ENCODE assay signal across 30 cellular contexts in the genomic region with DNA sequence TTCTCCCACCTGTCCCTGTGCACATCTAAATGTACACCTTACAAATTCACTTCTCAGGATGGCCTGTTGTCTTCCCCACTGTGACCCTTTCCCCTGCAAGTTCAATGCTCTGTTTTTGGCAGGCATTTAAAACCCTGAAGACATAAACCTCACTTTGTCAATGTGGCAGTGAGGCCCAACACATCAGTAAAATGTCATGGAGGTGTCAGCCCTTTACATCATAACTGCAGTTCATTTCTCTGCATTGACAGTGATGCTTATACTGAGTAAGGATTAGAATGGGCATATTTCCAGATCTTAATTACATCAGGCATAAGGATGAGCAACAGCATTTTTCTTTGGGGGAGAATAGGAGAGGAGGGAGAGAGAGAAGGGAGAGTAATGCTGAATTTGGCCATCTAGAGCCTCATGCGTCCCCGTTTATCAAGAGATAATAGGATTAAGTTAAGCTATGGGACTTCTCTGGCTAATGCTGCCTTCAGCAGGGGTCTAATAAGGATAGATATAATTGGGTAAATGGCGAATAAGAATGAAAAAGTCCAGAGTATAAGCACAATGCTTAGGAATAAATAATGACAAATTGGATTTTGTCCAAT.
"Had no signal": no experiment of that assay in that cellular context is flagged by ENCODE, and none has a peak within 500 bp of the region (broad histone marks: within the 10 kb centered on the region; RNA-seq: fewer than 3 reads in every experiment).

No MANE protein-coding gene starts in this region.

- H3K4me1 ChIP-seq: ascending aorta, foreskin keratinocyte, prostate gland, sigmoid colon, uterus had no signal

- H3K9me3 Mint-ChIP-seq: activated naive CD4-positive, alpha-beta T cell treated with anti-CD3 and anti-CD28 coated beads, Interleukin-2, amount 10 ng/mL, durations not matched to agents 7 days and 5 days; activated naive CD8-positive, alpha-beta T cell treated with anti-CD3 and anti-CD28 coated beads, Interleukin-2, amount 10 ng/mL, durations not matched to agents 7 days and 5 days; endodermal cell; nephron; stimulated activated naive CD8-positive, alpha-beta T cell treated with anti-CD3 and anti-CD28 coated beads, Interleukin-15, Interleukin-2, amounts not matched to agents 100 ng/mL and 50 ng/mL, for 24 hours had no signal

- H3K27ac Mint-ChIP-seq: activated naive CD4-positive, alpha-beta T cell treated with anti-CD3 and anti-CD28 coated beads, Interleukin-2, amount 10 ng/mL, durations not matched to agents 7 days and 5 days; activated naive CD8-positive, alpha-beta T cell treated with anti-CD3 and anti-CD28 coated beads, Interleukin-2, amount 10 ng/mL, durations not matched to agents 7 days and 5 days; endodermal cell; immature natural killer cell; nephron; stimulated activated effector memory CD8-positive, alpha-beta T cell treated with anti-CD3 and anti-CD28 coated beads, Interleukin-12 subunit alpha, Interleukin-12 subunit beta, amount 100 ng/mL, for 72 hours; stimulated activated naive CD8-positive, alpha-beta T cell treated with anti-CD3 and anti-CD28 coated beads, Interleukin-15, Interleukin-2, amounts not matched to agents 100 ng/mL and 50 ng/mL, for 24 hours had no signal

- H3K36me3 ChIP-seq: ascending aorta, cardiac muscle cell, heart left ventricle, pancreas, prostate gland, sigmoid colon, thoracic aorta, uterus had no signal

- H3K36me3 Mint-ChIP-seq: activated naive CD4-positive, alpha-beta T cell treated with anti-CD3 and anti-CD28 coated beads, Interleukin-2, amount 10 ng/mL, durations not matched to agents 7 days and 5 days; activated naive CD8-positive, alpha-beta T cell treated with anti-CD3 and anti-CD28 coated beads, Interleukin-2, amount 10 ng/mL, durations not matched to agents 7 days and 5 days; brain; immature natural killer cell; stimulated activated effector memory CD8-positive, alpha-beta T cell treated with anti-CD3 and anti-CD28 coated beads, Interleukin-12 subunit alpha, Interleukin-12 subunit beta, amount 100 ng/mL, for 72 hours had no signal

- DNase-seq: activated CD4-positive, alpha-beta T cell treated with anti-CD3 and anti-CD28 coated beads for 4 hours; activated CD4-positive, alpha-beta T cell treated with anti-CD3 and anti-CD28 coated beads, Interleukin-2, amount 50 U/mL, for 48 hours; activated CD8-positive, alpha-beta memory T cell treated with anti-CD3 and anti-CD28 coated beads for 24 hours; activated gamma-delta T cell; activated naive CD4-positive, alpha-beta T cell treated with anti-CD3 and anti-CD28 coated beads, Interleukin-2, amount 10 ng/mL, durations not matched to agents 7 days and 5 days; activated naive CD8-positive, alpha-beta T cell treated with anti-CD3 and anti-CD28 coated beads, Interleukin-2, amount 10 ng/mL, durations not matched to agents 7 days and 5 days; endodermal cell; foreskin keratinocyte; heart left ventricle; hypothalamus; immature natural killer cell; kidney; left colon; mammary epithelial cell; pancreas; retina; sigmoid colon; small intestine; stimulated activated CD4-positive, alpha-beta T cell treated with anti-CD3 and anti-CD28 coated beads, Interleukin-4, amount 100 ng/mL, for 24 hours; trophoblast cell; uterus had no signal

- H3K4me3 ChIP-seq: ascending aorta, cardiac muscle cell, heart left ventricle, pancreas, prostate gland, sigmoid colon, thoracic aorta, uterus had no signal

- ATAC-seq: esophagus mucosa; foreskin keratinocyte; heart left ventricle; left colon; pancreas; stimulated activated effector memory CD8-positive, alpha-beta T cell treated with anti-CD3 and anti-CD28 coated beads, Interleukin-12 subunit alpha, Interleukin-12 subunit beta, amount 100 ng/mL, for 72 hours had no signal

- H3K4me1 Mint-ChIP-seq: activated naive CD4-positive, alpha-beta T cell treated with anti-CD3 and anti-CD28 coated beads, Interleukin-2, amount 10 ng/mL, durations not matched to agents 7 days and 5 days; activated naive CD8-positive, alpha-beta T cell treated with anti-CD3 and anti-CD28 coated beads, Interleukin-2, amount 10 ng/mL, durations not matched to agents 7 days and 5 days; immature natural killer cell; stimulated activated effector memory CD8-positive, alpha-beta T cell treated with anti-CD3 and anti-CD28 coated beads, Interleukin-12 subunit alpha, Interleukin-12 subunit beta, amount 100 ng/mL, for 72 hours had no signal

- H3K9me3 ChIP-seq: ascending aorta, heart left ventricle, pancreas, prostate gland, sigmoid colon, thoracic aorta, uterus had no signal

- H3K4me3 Mint-ChIP-seq: activated naive CD4-positive, alpha-beta T cell treated with anti-CD3 and anti-CD28 coated beads, Interleukin-2, amount 10 ng/mL, durations not matched to agents 7 days and 5 days; activated naive CD8-positive, alpha-beta T cell treated with anti-CD3 and anti-CD28 coated beads, Interleukin-2, amount 10 ng/mL, durations not matched to agents 7 days and 5 days; endodermal cell; immature natural killer cell; nephron; stimulated activated effector memory CD8-positive, alpha-beta T cell treated with anti-CD3 and anti-CD28 coated beads, Interleukin-12 subunit alpha, Interleukin-12 subunit beta, amount 100 ng/mL, for 72 hours; stimulated activated naive CD8-positive, alpha-beta T cell treated with anti-CD3 and anti-CD28 coated beads, Interleukin-15, Interleukin-2, amounts not matched to agents 100 ng/mL and 50 ng/mL, for 24 hours had no signal

- H3K27me3 Mint-ChIP-seq: brain had no signal

- H3K27me3 ChIP-seq: ascending aorta, cardiac muscle cell, pancreas, sigmoid colon, uterus had no signal

- H3K27ac ChIP-seq: ascending aorta, cardiac muscle cell, foreskin keratinocyte, heart left ventricle, pancreas, prostate gland, sigmoid colon, thoracic aorta, uterus had no signal
